In genomic region chr17:48513653-48514482, GRCh38 we compare ENCODE assay signal across 18 cellular contexts. TPM values are rescaled to one million over a fixed set of nuclear protein-coding genes. Genes with fewer than 3 reads are reported as not detected.
DNase-seq lines count a peak whose midpoint lies in the region; ATAC-seq and TF ChIP-seq lines count a peak whose summit lies in the region.
"Had no signal": no experiment of that assay in that cellular context is flagged by ENCODE, and none has a peak within 500 bp of the region (broad histone marks: within the 10 kb centered on the region; RNA-seq: fewer than 3 reads in every experiment).

No MANE protein-coding gene starts in this region.

- no peak for DNase-seq in natural killer cell treated with Interleukin-12 subunit alpha and Interleukin-12 subunit beta and Interleukin-15 and Interleukin-18, amount 100 ng/mL, for 72 hours (ENCODE audit: low spot score)
- DNase-seq in natural killer cell, result no peak
- DNase-seq in central memory CD8-positive, alpha-beta T cell (ENCODE audit: low spot score in 2 of 2), result no peak
- DNase-seq in endothelial cell (ENCODE audit: low spot score), result no peak
- no peak for DNase-seq in effector memory CD4-positive, alpha-beta T cell
- DNase-seq: activated CD4-positive, alpha-beta T cell treated with anti-CD3 and anti-CD28 coated beads, Interleukin-2, amount 10 ng/mL, durations not matched to agents 7 days and 5 days; KBM-7; NCI-H1092 treated with DMSO at 0.1 percent for 48 hours; NCI-H2081 treated with DMSO at 0.1 percent for 48 hours; NCI-H510A treated with DMSO at 0.1 percent for 48 hours; right cardiac atrium; stimulated activated naive B cell treated with anti-CD40 and anti-IgM and Interleukin-4, amounts not matched to agents 10 μg/mL and 1 μg/mL and 100 μg/mL, for 72 hours had no signal

- no peak for ATAC-seq in natural killer cell treated with Interleukin-12 subunit alpha and Interleukin-12 subunit beta and Interleukin-15 and Interleukin-18, amount 100 ng/mL, for 72 hours
- no peak for ATAC-seq in natural killer cell
- ATAC-seq in central memory CD8-positive, alpha-beta T cell (replicated peaks; ENCODE audit: extremely low read depth, poor library complexity, severe bottlenecking), result no peak
- no peak for ATAC-seq in HG03280 (IDR thresholded peaks at IDR 0.05; ENCODE audit: unreplicated experiment)
- ATAC-seq in HG03139 (IDR thresholded peaks at IDR 0.05; ENCODE audit: unreplicated experiment), result no peak
- ATAC-seq: right cardiac atrium; stimulated activated naive B cell treated with anti-CD40 and anti-IgM and Interleukin-4, amounts not matched to agents 10 μg/mL and 1 μg/mL and 100 μg/mL, for 72 hours had no signal

- peak overlapping the region; percentile 14 for H3K4me2 ChIP-seq in KMS-11

- H3K36me3 Mint-ChIP-seq in natural killer cell treated with Interleukin-12 subunit alpha and Interleukin-12 subunit beta and Interleukin-15 and Interleukin-18, amount 100 ng/mL, for 72 hours, result no peaks in the 10 kb centered on the region
- H3K36me3 Mint-ChIP-seq in natural killer cell, result no peaks in the 10 kb centered on the region
- no peaks in the 10 kb centered on the region for H3K36me3 Mint-ChIP-seq in central memory CD8-positive, alpha-beta T cell (ENCODE audit: insufficient read depth)
- H3K36me3 Mint-ChIP-seq in endothelial cell (ENCODE audit: low read depth, unreplicated experiment), result no peaks in the 10 kb centered on the region
- H3K36me3 Mint-ChIP-seq: CD4-positive, alpha-beta memory T cell; stimulated activated naive B cell treated with anti-CD40 and anti-IgM and Interleukin-4, amounts not matched to agents 10 μg/mL and 1 μg/mL and 100 μg/mL, for 72 hours had no signal

- no peak for TF ChIP-seq CTCF in natural killer cell (IDR thresholded peaks at IDR 0.05)
- TF ChIP-seq CTCF in KMS-11 (conservative IDR thresholded peaks at IDR 0.05; ENCODE audit: low read depth, low read length), result no peak
- no peak for TF ChIP-seq CTCF in endothelial cell (IDR thresholded peaks at IDR 0.05; ENCODE audit: unreplicated experiment)

- H3K27me3 Mint-ChIP-seq in natural killer cell treated with Interleukin-12 subunit alpha and Interleukin-12 subunit beta and Interleukin-15 and Interleukin-18, amount 100 ng/mL, for 72 hours, result peaks cover 14 to 23% of the 10 kb centered on the region in 2 donors
- H3K27me3 Mint-ChIP-seq in natural killer cell (ENCODE audit: low read depth in 2 of 2), result peaks cover 30 to 38% of the 10 kb centered on the region in 2 donors
- H3K27me3 Mint-ChIP-seq in central memory CD8-positive, alpha-beta T cell, result peaks cover 33% of the 10 kb centered on the region
- H3K27me3 Mint-ChIP-seq in endothelial cell (ENCODE audit: unreplicated experiment), result no peaks in the 10 kb centered on the region

- H3K4me1 Mint-ChIP-seq in natural killer cell treated with Interleukin-12 subunit alpha and Interleukin-12 subunit beta and Interleukin-15 and Interleukin-18, amount 100 ng/mL, for 72 hours (ENCODE audit: low read depth in 2 of 2), result peaks cover 28 to 44% of the 10 kb centered on the region in 2 donors
- H3K4me1 Mint-ChIP-seq in natural killer cell (peaks cover 19 to 23% of the 10 kb centered on the region in 2 donors), endothelial cell (ENCODE audit: unreplicated experiment) (no peaks in the 10 kb centered on the region)
- H3K4me1 Mint-ChIP-seq in central memory CD8-positive, alpha-beta T cell, result peaks cover 20% of the 10 kb centered on the region

- H3K4me3 ChIP-seq in KMS-11 (IDR thresholded peaks at IDR 0.05; ENCODE audit: insufficient read depth, low read depth, low read length), result no peak overlapping the region
- H3K4me3 ChIP-seq in effector memory CD4-positive, alpha-beta T cell (ENCODE audit: insufficient read depth, low read depth, low read length, poor library complexity, severe bottlenecking), result no peak overlapping the region
- H3K4me3 ChIP-seq: thoracic aorta had no signal

- H3K27ac ChIP-seq in KMS-11, result no peak overlapping the region
- no peak overlapping the region for H3K27ac ChIP-seq in effector memory CD4-positive, alpha-beta T cell (ENCODE audit: insufficient read depth, low read length, poor library complexity, severe bottlenecking)
- H3K27ac ChIP-seq: thoracic aorta had no signal

- H3K9me3 Mint-ChIP-seq in natural killer cell treated with Interleukin-12 subunit alpha and Interleukin-12 subunit beta and Interleukin-15 and Interleukin-18, amount 100 ng/mL, for 72 hours, result no peaks in the 10 kb centered on the region
- H3K9me3 Mint-ChIP-seq in natural killer cell (no peaks in the 10 kb centered on the region), endothelial cell (ENCODE audit: unreplicated experiment) (no peaks in the 10 kb centered on the region)
- H3K9me3 Mint-ChIP-seq in central memory CD8-positive, alpha-beta T cell, result no peaks in the 10 kb centered on the region
- H3K9me3 Mint-ChIP-seq: CD4-positive, alpha-beta memory T cell; stimulated activated naive B cell treated with anti-CD40 and anti-IgM and Interleukin-4, amounts not matched to agents 10 μg/mL and 1 μg/mL and 100 μg/mL, for 72 hours had no signal

- H4K20me1 ChIP-seq in KMS-11 (ENCODE audit: insufficient read depth), result no peaks in the 10 kb centered on the region

- no peak overlapping the region for H3K9ac ChIP-seq in KMS-11

- peak overlapping the region in 1 of 2 donors; percentile 49 for H3K27ac Mint-ChIP-seq in natural killer cell treated with Interleukin-12 subunit alpha and Interleukin-12 subunit beta and Interleukin-15 and Interleukin-18, amount 100 ng/mL, for 72 hours
- H3K27ac Mint-ChIP-seq in natural killer cell (no peak overlapping the region), endothelial cell (ENCODE audit: unreplicated experiment) (no peak overlapping the region)
- H3K27ac Mint-ChIP-seq in central memory CD8-positive, alpha-beta T cell (ENCODE audit: low read depth), result no peak overlapping the region
- H3K27ac Mint-ChIP-seq: activated CD4-positive, alpha-beta T cell treated with anti-CD3 and anti-CD28 coated beads, Interleukin-2, amount 10 ng/mL, durations not matched to agents 7 days and 5 days; stimulated activated naive B cell treated with anti-CD40 and anti-IgM and Interleukin-4, amounts not matched to agents 10 μg/mL and 1 μg/mL and 100 μg/mL, for 72 hours had no signal

- H3K4me3 Mint-ChIP-seq in natural killer cell treated with Interleukin-12 subunit alpha and Interleukin-12 subunit beta and Interleukin-15 and Interleukin-18, amount 100 ng/mL, for 72 hours, result peak overlapping the region; percentile 65
- H3K4me3 Mint-ChIP-seq in natural killer cell, result no peak overlapping the region
- peak overlapping the region; percentile 21 for H3K4me3 Mint-ChIP-seq in central memory CD8-positive, alpha-beta T cell
- H3K4me3 Mint-ChIP-seq in endothelial cell (ENCODE audit: unreplicated experiment), result no peak overlapping the region
- H3K4me3 Mint-ChIP-seq: activated CD4-positive, alpha-beta T cell treated with anti-CD3 and anti-CD28 coated beads, Interleukin-2, amount 10 ng/mL, durations not matched to agents 7 days and 5 days; stimulated activated naive B cell treated with anti-CD40 and anti-IgM and Interleukin-4, amounts not matched to agents 10 μg/mL and 1 μg/mL and 100 μg/mL, for 72 hours had no signal

- H3K4me1 ChIP-seq in KMS-11 (ENCODE audit: low read depth, poor library complexity, severe bottlenecking), result peaks cover 53% of the 10 kb centered on the region
- H3K4me1 ChIP-seq in effector memory CD4-positive, alpha-beta T cell (ENCODE audit: control insufficient read depth, insufficient read depth, low read length, poor library complexity, severe bottlenecking), result no peaks in the 10 kb centered on the region

- H3K9me3 ChIP-seq in effector memory CD4-positive, alpha-beta T cell (ENCODE audit: control insufficient read depth, low read length), result no peaks in the 10 kb centered on the region
- H3K9me3 ChIP-seq: thoracic aorta had no signal

- H2AFZ ChIP-seq in KMS-11 (ENCODE audit: low read depth), result no peak overlapping the region

- H3K27me3 ChIP-seq in KMS-11 (ENCODE audit: insufficient read depth, low read depth), result no peaks in the 10 kb centered on the region; the same call in 1 of the 2 replicates
- H3K27me3 ChIP-seq in effector memory CD4-positive, alpha-beta T cell (replicated peaks; ENCODE audit: control insufficient read depth, insufficient read depth, low read length, poor library complexity, severe bottlenecking), result no peaks in the 10 kb centered on the region

- intact Hi-C loops in natural killer cell (cut with micrococcal nuclease), result no loop called here

- H3K36me3 ChIP-seq in KMS-11 (ENCODE audit: insufficient read depth), result no peaks in the 10 kb centered on the region
- no peaks in the 10 kb centered on the region for H3K36me3 ChIP-seq in effector memory CD4-positive, alpha-beta T cell (ENCODE audit: control insufficient read depth, insufficient read depth, low read length)
- H3K36me3 ChIP-seq: thoracic aorta had no signal

- no peaks in the 10 kb centered on the region for H3K79me2 ChIP-seq in KMS-11 (ENCODE audit: insufficient read depth, low read depth)

RNA-seq across cellular contexts. Expression of gene HOXB1, which starts 16.9 kb away (rescaled TPM):
- not detected for total RNA-seq in natural killer cell treated with Interleukin-12 subunit alpha and Interleukin-12 subunit beta and Interleukin-15 and Interleukin-18, amount 100 ng/mL, for 72 hours
- total RNA-seq in natural killer cell, result not detected
- not detected for total RNA-seq in endothelial cell (ENCODE audit: unreplicated experiment)
- total RNA-seq: activated CD4-positive, alpha-beta T cell treated with anti-CD3 and anti-CD28 coated beads, Interleukin-2, amount 10 ng/mL, durations not matched to agents 7 days and 5 days; CD4-positive, alpha-beta memory T cell; osteoblast; right cardiac atrium; thoracic aorta had no signal

RNA-seq across cellular contexts. Expression of gene HOXB2, which starts 31.0 kb away (rescaled TPM):
- 10 to 100 TPM; 20.8 to 30.0 TPM for total RNA-seq in natural killer cell treated with Interleukin-12 subunit alpha and Interleukin-12 subunit beta and Interleukin-15 and Interleukin-18, amount 100 ng/mL, for 72 hours
- total RNA-seq in natural killer cell, result 10 to 100 TPM; 21.6 to 30.5 (median 24.7) TPM
- total RNA-seq in endothelial cell (ENCODE audit: unreplicated experiment), result 5.6 TPM

Comparison
In these comparisons a context has a peak if more than half of its experiments do, and no peak if none do; other contexts are left out.
1. H3K4me3 Mint-ChIP-seq: peak in natural killer cell treated with Interleukin-12 subunit alpha and Interleukin-12 subunit beta and Interleukin-15 and Interleukin-18, amount 100 ng/mL, for 72 hours (single experiment) and central memory CD8-positive, alpha-beta T cell (single experiment); none in natural killer cell (single experiment) and endothelial cell (single experiment).